ENCODE assay signal across 14 cellular contexts in genomic region chr3:71402280-71402679, GRCh38.
"Had no signal": no experiment of that assay in that cellular context is flagged by ENCODE, and none has a peak within 500 bp of the region (broad histone marks: within the 10 kb centered on the region; RNA-seq: fewer than 3 reads in every experiment).

No MANE protein-coding gene starts in this region.

- H3K4me3 ChIP-seq: gastroesophageal sphincter, heart right ventricle, lower lobe of right lung, upper lobe of right lung had no signal

- H3K27ac ChIP-seq: epithelial cell of prostate, gastroesophageal sphincter, heart right ventricle, lower lobe of right lung, upper lobe of right lung had no signal

- DNase-seq: activated CD4-positive, alpha-beta T cell treated with anti-CD3 and anti-CD28 coated beads, Interleukin-2, amount 10 ng/mL, durations not matched to agents 7 days and 5 days; effector memory CD8-positive, alpha-beta T cell; heart right ventricle; lower lobe of right lung; midbrain; retina; stimulated activated CD4-positive, alpha-beta T cell treated with anti-CD3 and anti-CD28 coated beads, Interleukin-2, amount 100 ng/mL, for 48 hours; stimulated activated naive CD4-positive, alpha-beta T cell treated with Interleukin-2 at 50 U/mL for 16 hours; upper lobe of right lung had no signal

- H3K36me3 ChIP-seq: gastroesophageal sphincter, heart right ventricle, lower lobe of right lung, upper lobe of right lung had no signal

- H3K27me3 ChIP-seq: gastroesophageal sphincter, heart right ventricle, upper lobe of right lung had no signal

- H3K9me3 ChIP-seq: gastroesophageal sphincter, heart right ventricle, lower lobe of right lung, upper lobe of right lung had no signal

- H3K9me3 Mint-ChIP-seq: activated CD4-positive, alpha-beta T cell treated with anti-CD3 and anti-CD28 coated beads, Interleukin-2, amount 10 ng/mL, durations not matched to agents 7 days and 5 days; activated T-helper 1 cell treated with anti-CD3 and anti-CD28 coated beads, Interleukin-12 subunit alpha, Interleukin-12 subunit beta, Interleukin-2, Interleukin-4 antibody, amounts not matched to agents 30 ng/mL and 10 ng/mL and 1 ng/mL, durations not matched to agents 14 hours and 24 hours and 36 hours; dendritic cell treated with granulocyte-macrophage colony-stimulating factor and Interleukin-4, amounts not matched to agents 40 ng/mL and 50 ng/mL, for 4 days; effector memory CD8-positive, alpha-beta T cell; T-helper 2 cell treated with Interferon-gamma antibody and Interleukin-4, amounts not matched to agents 5 μg/mL and 100 μg/mL, for 36 hours had no signal

- ATAC-seq: effector memory CD8-positive, alpha-beta T cell; gastroesophageal sphincter; heart right ventricle; lower lobe of right lung; upper lobe of right lung had no signal

- H3K27me3 Mint-ChIP-seq: dendritic cell treated with granulocyte-macrophage colony-stimulating factor and Interleukin-4, amounts not matched to agents 40 ng/mL and 50 ng/mL, for 4 days; effector memory CD8-positive, alpha-beta T cell had no signal

- H3K4me3 Mint-ChIP-seq: activated CD4-positive, alpha-beta T cell treated with anti-CD3 and anti-CD28 coated beads, Interleukin-2, amount 10 ng/mL, durations not matched to agents 7 days and 5 days; activated T-helper 1 cell treated with anti-CD3 and anti-CD28 coated beads, Interleukin-12 subunit alpha, Interleukin-12 subunit beta, Interleukin-2, Interleukin-4 antibody, amounts not matched to agents 30 ng/mL and 10 ng/mL and 1 ng/mL, durations not matched to agents 14 hours and 24 hours and 36 hours; dendritic cell treated with granulocyte-macrophage colony-stimulating factor and Interleukin-4, amounts not matched to agents 40 ng/mL and 50 ng/mL, for 4 days; effector memory CD8-positive, alpha-beta T cell; T-helper 2 cell treated with Interferon-gamma antibody and Interleukin-4, amounts not matched to agents 5 μg/mL and 100 μg/mL, for 36 hours had no signal

- H3K27ac Mint-ChIP-seq: activated CD4-positive, alpha-beta T cell treated with anti-CD3 and anti-CD28 coated beads, Interleukin-2, amount 10 ng/mL, durations not matched to agents 7 days and 5 days; activated T-helper 1 cell treated with anti-CD3 and anti-CD28 coated beads, Interleukin-12 subunit alpha, Interleukin-12 subunit beta, Interleukin-2, Interleukin-4 antibody, amounts not matched to agents 30 ng/mL and 10 ng/mL and 1 ng/mL, durations not matched to agents 14 hours and 24 hours and 36 hours; T-helper 2 cell treated with Interferon-gamma antibody and Interleukin-4, amounts not matched to agents 5 μg/mL and 100 μg/mL, for 36 hours had no signal
